In the genomic region with DNA sequence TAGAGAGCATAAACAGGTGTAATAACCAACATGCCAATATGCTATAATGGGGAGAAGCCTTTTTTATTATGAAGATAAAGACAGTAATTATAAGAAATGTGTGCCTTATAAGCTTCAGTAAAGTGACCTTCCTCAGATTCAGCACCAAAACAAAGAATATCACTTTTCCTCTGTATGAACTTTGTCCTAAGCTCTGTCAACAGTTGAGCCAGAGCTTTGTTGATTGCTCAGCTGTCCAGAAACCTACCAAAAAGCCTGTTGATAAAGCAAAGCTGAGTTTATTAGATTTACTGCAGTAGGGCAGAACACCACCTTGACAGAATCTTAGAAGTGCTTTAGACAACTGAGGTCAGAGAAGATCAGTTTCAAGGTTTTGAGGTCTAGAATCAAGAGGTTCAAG, we compare ENCODE assay signal across 24 cellular contexts.
"Had no signal": no experiment of that assay in that cellular context is flagged by ENCODE, and none has a peak within 500 bp of the region (broad histone marks: within the 10 kb centered on the region; RNA-seq: fewer than 3 reads in every experiment).

No MANE protein-coding gene starts in this region.

- H3K4me1 ChIP-seq: esophagus squamous epithelium, foreskin keratinocyte, gastroesophageal sphincter, heart left ventricle, left ventricle myocardium inferior, lower lobe of right lung had no signal

- H3K36me3 ChIP-seq: esophagus squamous epithelium, gastroesophageal sphincter, heart left ventricle, left ventricle myocardium inferior, lower lobe of right lung had no signal

- H3K27me3 ChIP-seq: dorsolateral prefrontal cortex, esophagus squamous epithelium, foreskin keratinocyte, gastroesophageal sphincter, heart left ventricle had no signal

- H3K9me3 ChIP-seq: esophagus squamous epithelium, lower lobe of right lung, mucosa of descending colon had no signal

- ATAC-seq: effector memory CD8-positive, alpha-beta T cell; esophagus mucosa; foreskin keratinocyte; gastroesophageal sphincter; heart left ventricle; left cardiac atrium; lower lobe of right lung; mucosa of descending colon had no signal

- H3K27ac ChIP-seq: coronary artery, dorsolateral prefrontal cortex, epithelial cell of prostate, esophagus squamous epithelium, foreskin keratinocyte, gastroesophageal sphincter, heart left ventricle, left ventricle myocardium inferior, lower lobe of right lung had no signal

- FAIRE-seq: colon, endometrium, frontal cortex, islet of Langerhans, keratinocyte had no signal

- DNase-seq: dermis blood vessel endothelial cell; dorsolateral prefrontal cortex; effector CD8-positive, alpha-beta T cell; effector memory CD8-positive, alpha-beta T cell; endodermal cell; erythroblast; esophagus squamous epithelium; foreskin keratinocyte; heart left ventricle; hippocampal formation; left cardiac atrium; left ventricle myocardium inferior; lower lobe of right lung; mesenchymal stem cell; mucosa of descending colon had no signal

- H3K4me3 ChIP-seq: coronary artery, dorsolateral prefrontal cortex, esophagus squamous epithelium, gastroesophageal sphincter, heart left ventricle, left ventricle myocardium inferior, lower lobe of right lung, mucosa of descending colon had no signal
